8 cellular contexts compared by ENCODE assay signal in the genomic region with DNA sequence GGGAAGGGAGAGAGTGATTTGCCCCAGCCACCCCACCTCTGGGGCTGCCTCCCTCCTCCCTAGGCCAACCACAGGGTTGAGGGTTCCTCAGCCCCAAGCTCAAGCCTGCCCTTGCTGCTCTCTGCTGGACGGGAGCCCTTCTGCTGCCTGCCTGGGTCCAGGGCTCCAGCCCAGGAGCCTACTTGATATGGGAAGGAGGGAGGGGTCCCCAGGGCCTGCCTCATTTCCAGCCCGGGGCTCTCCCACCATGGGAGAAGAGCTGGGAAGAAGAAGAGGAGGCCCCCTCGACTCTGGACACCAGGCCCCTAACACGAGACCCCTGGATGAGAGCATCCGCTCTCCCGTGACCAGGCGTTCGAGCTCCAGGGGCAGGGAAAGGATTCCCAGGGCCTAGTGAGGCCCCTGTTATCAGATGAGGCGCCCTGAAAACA. TPM values are rescaled to one million over a fixed set of nuclear protein-coding genes. Genes with fewer than 3 reads are reported as not detected.
DNase-seq lines count a peak whose midpoint lies in the region; ATAC-seq, FAIRE-seq and TF ChIP-seq lines count a peak whose summit lies in the region.

No MANE protein-coding gene starts in this region.

- H3K4me2 ChIP-seq in GM23338 (peak overlapping the region; percentile 96), MM.1S (ENCODE audit: low read depth, low read length) (no peak overlapping the region)

- H3K36me3 ChIP-seq in GM23338 (ENCODE audit: insufficient read depth) (no peaks in the 10 kb centered on the region), left ventricle myocardium inferior (no peaks in the 10 kb centered on the region), MM.1S (replicated peaks; ENCODE audit: insufficient read depth, low read length) (no peaks in the 10 kb centered on the region)

- H3K4me3 ChIP-seq in GM23338 (peak overlapping the region; percentile 91), left ventricle myocardium inferior (peak overlapping the region; percentile 79), MM.1S (ENCODE audit: low read length) (no peak overlapping the region)

- H3K27me3 ChIP-seq in GM23338 (ENCODE audit: insufficient read depth) (no peaks in the 10 kb centered on the region), left ventricle myocardium inferior (ENCODE audit: low read depth) (no peaks in the 10 kb centered on the region), MM.1S (replicated peaks; ENCODE audit: insufficient read depth, low read length) (no peaks in the 10 kb centered on the region)

- intact Hi-C loops in activated T-helper 2 cell treated with anti-CD3 and anti-CD28 coated beads, Interferon-gamma antibody, Interleukin-2, Interleukin-4, amounts not matched to agents 10 μg/mL and 5 μg/mL and 100 μg/mL, durations not matched to agents 14 hours and 24 hours and 36 hours (cut with micrococcal nuclease) = no loop called here
- intact Hi-C loops in left ventricle myocardium inferior (cut with micrococcal nuclease) = no loop called here
- intact Hi-C loops in sciatic nerve (cut with DNase I) = no loop called here

- H3K9me3 ChIP-seq in left ventricle myocardium inferior (replicated peaks) = no peaks in the 10 kb centered on the region
- H3K9me3 ChIP-seq in MM.1S (replicated peaks; ENCODE audit: insufficient read depth, low read length) = no peaks in the 10 kb centered on the region

- H3K9ac ChIP-seq in MM.1S (ENCODE audit: low read length) = no peak overlapping the region

- DNase-seq in GM23338 (ENCODE audit: low spot score) = no peak
- DNase-seq in activated T-helper 2 cell treated with anti-CD3 and anti-CD28 coated beads, Interferon-gamma antibody, Interleukin-2, Interleukin-4, amounts not matched to agents 10 μg/mL and 5 μg/mL and 100 μg/mL, durations not matched to agents 14 hours and 24 hours and 36 hours (ENCODE audit: low spot score) = no peak
- no peak for DNase-seq in left ventricle myocardium inferior
- no peak for DNase-seq in sciatic nerve (ENCODE audit: low spot score)
- no peak for DNase-seq in MM.1S
- DNase-seq in NCI-H1105 (lab: John Stamatoyannopoulos, UW) = no peak
- DNase-seq in urothelium cell line (ENCODE audit: low spot score) = no peak
- DNase-seq in NCI-H2196 treated with DMSO at 0.1 percent for 48 hours (lab: John Stamatoyannopoulos, UW; ENCODE audit: unreplicated experiment) = no peak

- H3K4me1 ChIP-seq in GM23338 (ENCODE audit: insufficient read depth) = peaks cover 41% of the 10 kb centered on the region
- H3K4me1 ChIP-seq in left ventricle myocardium inferior = peaks cover 45% of the 10 kb centered on the region
- peaks cover 5% of the 10 kb centered on the region; the same call in 1 of the 2 replicates for H3K4me1 ChIP-seq in MM.1S (ENCODE audit: low read length)

- H3K79me2 ChIP-seq in GM23338 (replicated peaks; ENCODE audit: insufficient read depth) (peaks cover 11% of the 10 kb centered on the region), MM.1S (ENCODE audit: low read length) (no peaks in the 10 kb centered on the region)

- no peaks in the 10 kb centered on the region; the same call in 2 of the 3 replicates for H3K9me3 Mint-ChIP-seq in GM23338
- no peaks in the 10 kb centered on the region for H3K9me3 Mint-ChIP-seq in activated T-helper 2 cell treated with anti-CD3 and anti-CD28 coated beads, Interferon-gamma antibody, Interleukin-2, Interleukin-4, amounts not matched to agents 10 μg/mL and 5 μg/mL and 100 μg/mL, durations not matched to agents 14 hours and 24 hours and 36 hours

- H2AFZ ChIP-seq in GM23338 (peak overlapping the region; percentile 69; the same call in 1 of the 2 replicates), MM.1S (ENCODE audit: low read length) (no peak overlapping the region)

- H3K9me2 ChIP-seq in GM23338 (ENCODE audit: insufficient read depth) = no peaks in the 10 kb centered on the region
- no peaks in the 10 kb centered on the region for H3K9me2 ChIP-seq in MM.1S (replicated peaks; ENCODE audit: insufficient read depth, low read length)

- peak overlapping the region; percentile 84 for H3K4me3 Mint-ChIP-seq in GM23338
- peak overlapping the region; percentile 82 for H3K4me3 Mint-ChIP-seq in activated T-helper 2 cell treated with anti-CD3 and anti-CD28 coated beads, Interferon-gamma antibody, Interleukin-2, Interleukin-4, amounts not matched to agents 10 μg/mL and 5 μg/mL and 100 μg/mL, durations not matched to agents 14 hours and 24 hours and 36 hours (ENCODE audit: low read depth)

- 0 out of 4 replicates have a peak, but pooled peaks of 1 of the 2 experiments have one; percentile 14 for TF ChIP-seq CTCF in GM23338 (conservative IDR thresholded peaks at IDR 0.05; ENCODE audit: low read depth in 2 of 2)
- TF ChIP-seq CTCF in left ventricle myocardium inferior (IDR thresholded peaks at IDR 0.05; ENCODE audit: borderline replicate concordance) = no peak
- TF ChIP-seq CTCF in MM.1S (IDR thresholded peaks at IDR 0.05; ENCODE audit: low read length) = no peak

- peaks cover 58% of the 10 kb centered on the region for H3K4me1 Mint-ChIP-seq in GM23338
- peaks cover 29% of the 10 kb centered on the region for H3K4me1 Mint-ChIP-seq in activated T-helper 2 cell treated with anti-CD3 and anti-CD28 coated beads, Interferon-gamma antibody, Interleukin-2, Interleukin-4, amounts not matched to agents 10 μg/mL and 5 μg/mL and 100 μg/mL, durations not matched to agents 14 hours and 24 hours and 36 hours (ENCODE audit: low read depth)

- ATAC-seq in GM23338 (peak; percentile 36), sciatic nerve (peak; percentile 14)

- peaks cover 39% of the 10 kb centered on the region for H3F3A ChIP-seq in GM23338 (replicated peaks; ENCODE audit: low read depth)
- H3F3A ChIP-seq in MM.1S (ENCODE audit: insufficient read depth, low read length) = no peaks in the 10 kb centered on the region; the same call in 1 of the 2 replicates

- H3K27ac Mint-ChIP-seq in GM23338 = peak overlapping the region; percentile 93; the same call in 1 of the 2 replicates
- peak overlapping the region; percentile 58 for H3K27ac Mint-ChIP-seq in activated T-helper 2 cell treated with anti-CD3 and anti-CD28 coated beads, Interferon-gamma antibody, Interleukin-2, Interleukin-4, amounts not matched to agents 10 μg/mL and 5 μg/mL and 100 μg/mL, durations not matched to agents 14 hours and 24 hours and 36 hours

- H3K27ac ChIP-seq in GM23338 (ENCODE audit: low read depth) (peak overlapping the region; percentile 97), left ventricle myocardium inferior (replicated peaks) (peak overlapping the region; percentile 92), MM.1S (ENCODE audit: low read length) (no peak overlapping the region)

- peaks cover 27% of the 10 kb centered on the region for H3K27me3 Mint-ChIP-seq in GM23338 (ENCODE audit: insufficient read depth, low read depth, poor library complexity)
- no peaks in the 10 kb centered on the region for H3K27me3 Mint-ChIP-seq in activated T-helper 2 cell treated with anti-CD3 and anti-CD28 coated beads, Interferon-gamma antibody, Interleukin-2, Interleukin-4, amounts not matched to agents 10 μg/mL and 5 μg/mL and 100 μg/mL, durations not matched to agents 14 hours and 24 hours and 36 hours (ENCODE audit: low read depth)

- H4K20me1 ChIP-seq in GM23338 (replicated peaks; ENCODE audit: insufficient read depth) = no peaks in the 10 kb centered on the region
- H4K20me1 ChIP-seq in MM.1S (ENCODE audit: insufficient read depth, low read length) = no peaks in the 10 kb centered on the region

- no peak for FAIRE-seq in urothelium cell line (lab: Jason Lieb, UNC)

- no peaks in the 10 kb centered on the region; the same call in 2 of the 3 replicates for H3K36me3 Mint-ChIP-seq in GM23338 (ENCODE audit: low read depth)
- no peaks in the 10 kb centered on the region for H3K36me3 Mint-ChIP-seq in activated T-helper 2 cell treated with anti-CD3 and anti-CD28 coated beads, Interferon-gamma antibody, Interleukin-2, Interleukin-4, amounts not matched to agents 10 μg/mL and 5 μg/mL and 100 μg/mL, durations not matched to agents 14 hours and 24 hours and 36 hours (ENCODE audit: low read depth)

TF ChIP-seq in GM23338, 12 proteins besides CTCF, POLR2A, EP300 and RAD21 (continues in another document):
- TF ChIP-seq ZNF114 (CRISPR knock-in tag; IDR thresholded peaks at IDR 0.05) (no peak), NANOG (IDR thresholded peaks at IDR 0.05; ENCODE audit: borderline replicate concordance) (no peak), EZH2phosphoT487 (IDR thresholded peaks at IDR 0.05; ENCODE audit: unreplicated experiment) (no peak)

RNA-seq across cellular contexts. Expression of a gene that starts 0.7 kb away (rescaled TPM):
- total RNA-seq in GM23338 (2014; rRNA removed; shearing (Covaris generic)) = 30.1 and 40.0 TPM in 2 replicates
- polyA plus RNA-seq in GM23338 (2016; fragmentation: Nextera tagmentation; extraction: Ambion mirVana) = 5.0 and 7.3 TPM in 2 replicates
- total RNA-seq in activated T-helper 2 cell treated with anti-CD3 and anti-CD28 coated beads, Interferon-gamma antibody, Interleukin-2, Interleukin-4, amounts not matched to agents 10 μg/mL and 5 μg/mL and 100 μg/mL, durations not matched to agents 14 hours and 24 hours and 36 hours = 11.6 and 11.8 TPM in 2 replicates
- total RNA-seq in left ventricle myocardium inferior (8.4 TPM), sciatic nerve (10.5 TPM)

RNA-seq across cellular contexts. Expression of a gene that starts 21.3 kb away (rescaled TPM):
- 4.5 and 5.6 TPM in 2 replicates for total RNA-seq in GM23338 (2014; rRNA removed; shearing (Covaris generic))
- polyA plus RNA-seq in GM23338 (2016; fragmentation: Nextera tagmentation; extraction: Ambion mirVana) = 6.3 and 8.4 TPM in 2 replicates
- 9.9 and 10.1 TPM in 2 replicates for total RNA-seq in activated T-helper 2 cell treated with anti-CD3 and anti-CD28 coated beads, Interferon-gamma antibody, Interleukin-2, Interleukin-4, amounts not matched to agents 10 μg/mL and 5 μg/mL and 100 μg/mL, durations not matched to agents 14 hours and 24 hours and 36 hours
- total RNA-seq in left ventricle myocardium inferior = 6.2 TPM
- 11.7 TPM for total RNA-seq in sciatic nerve

RNA-seq across cellular contexts. Expression of a gene that starts 41.5 kb away (rescaled TPM):
- total RNA-seq in GM23338 (2014; rRNA removed; shearing (Covaris generic)) = 24.3 and 30.0 TPM in 2 replicates
- 7.4 and 8.1 TPM in 2 replicates for polyA plus RNA-seq in GM23338 (2016; fragmentation: Nextera tagmentation; extraction: Ambion mirVana)
- total RNA-seq in activated T-helper 2 cell treated with anti-CD3 and anti-CD28 coated beads, Interferon-gamma antibody, Interleukin-2, Interleukin-4, amounts not matched to agents 10 μg/mL and 5 μg/mL and 100 μg/mL, durations not matched to agents 14 hours and 24 hours and 36 hours = 18.0 and 20.7 TPM in 2 replicates
- 23.1 TPM for total RNA-seq in left ventricle myocardium inferior
- total RNA-seq in sciatic nerve = 37.5 TPM

RNA-seq across cellular contexts. Expression of a gene that starts 41.7 kb away (rescaled TPM):
- total RNA-seq in GM23338 (2014; rRNA removed; shearing (Covaris generic)) = 240 and 244 TPM in 2 replicates
- 1,144 and 1,234 TPM in 2 replicates for polyA plus RNA-seq in GM23338 (2016; fragmentation: Nextera tagmentation; extraction: Ambion mirVana)
- 166 and 170 TPM in 2 replicates for total RNA-seq in activated T-helper 2 cell treated with anti-CD3 and anti-CD28 coated beads, Interferon-gamma antibody, Interleukin-2, Interleukin-4, amounts not matched to agents 10 μg/mL and 5 μg/mL and 100 μg/mL, durations not matched to agents 14 hours and 24 hours and 36 hours
- total RNA-seq in left ventricle myocardium inferior = 809 TPM
- total RNA-seq in sciatic nerve = 147 TPM

RNA-seq across cellular contexts. Expression of a gene that starts 43.1 kb away (rescaled TPM):
- total RNA-seq in GM23338 (2014; rRNA removed; shearing (Covaris generic)) = 91.7 and 122 TPM in 2 replicates
- 120 and 134 TPM in 2 replicates for polyA plus RNA-seq in GM23338 (2016; fragmentation: Nextera tagmentation; extraction: Ambion mirVana)
- total RNA-seq in activated T-helper 2 cell treated with anti-CD3 and anti-CD28 coated beads, Interferon-gamma antibody, Interleukin-2, Interleukin-4, amounts not matched to agents 10 μg/mL and 5 μg/mL and 100 μg/mL, durations not matched to agents 14 hours and 24 hours and 36 hours = 72.7 and 86.6 TPM in 2 replicates
- total RNA-seq in left ventricle myocardium inferior = 25.9 TPM
- 38.7 TPM for total RNA-seq in sciatic nerve
